Comparison of ENCODE assay signal across 1 cellular context in genomic region chr17:38467491-38467890, GRCh38.
A peak's percentile ranks its signal among the peaks of the same experiment; 100 is the strongest.
TF ChIP-seq lines count a peak whose summit lies in the region.

No MANE protein-coding gene starts in this region.

TF ChIP-seq in HepG2, 621 proteins besides CTCF, POLR2A, EP300 and RAD21 (continued from another document and continues in another):
- no peak for TF ChIP-seq ZBTB46 (CRISPR knock-in tag; IDR thresholded peaks at IDR 0.05; ENCODE audit: borderline replicate concordance)
- no peak for TF ChIP-seq ZNF101 (CRISPR knock-in tag; IDR thresholded peaks at IDR 0.05; ENCODE audit: borderline replicate concordance, low read depth)
- peak; percentile 83; the same call in 1 of the 2 replicates for TF ChIP-seq ATM (IDR thresholded peaks at IDR 0.05; ENCODE audit: borderline replicate concordance)
- no peak for TF ChIP-seq MYC (CRISPR knock-in tag; IDR thresholded peaks at IDR 0.05; ENCODE audit: borderline replicate concordance)
- TF ChIP-seq NFIB (CRISPR knock-in tag; IDR thresholded peaks at IDR 0.05; ENCODE audit: borderline replicate concordance), result no peak
- TF ChIP-seq FOXA1 (IDR thresholded peaks at IDR 0.05), result peak; percentile 36; the same call in 1 of the 2 replicates
- TF ChIP-seq FOXA1 (CRISPR knock-in tag; IDR thresholded peaks at IDR 0.05), result no peak
- TF ChIP-seq ARID5B (CRISPR knock-in tag; IDR thresholded peaks at IDR 0.05), result no peak
- TF ChIP-seq MLX (CRISPR knock-in tag; IDR thresholded peaks at IDR 0.05), result no peak
- TF ChIP-seq ISX (CRISPR knock-in tag; conservative IDR thresholded peaks at IDR 0.05), result no peak
- TF ChIP-seq FOXP1 (IDR thresholded peaks at IDR 0.05), result peak; percentile 42; the same call in 1 of the 2 replicates
- no peak for TF ChIP-seq FOXP1 (CRISPR knock-in tag; IDR thresholded peaks at IDR 0.05)
- TF ChIP-seq ZNF710 (CRISPR knock-in tag; IDR thresholded peaks at IDR 0.05; ENCODE audit: borderline replicate concordance), result 0 out of 2 replicates have a peak, but pooled peaks have one; percentile 33
- peak; percentile 51; the same call in 1 of the 2 replicates for TF ChIP-seq LCORL (IDR thresholded peaks at IDR 0.05)
- no peak for TF ChIP-seq LCORL (CRISPR knock-in tag; IDR thresholded peaks at IDR 0.05)
- no peak for TF ChIP-seq ZNF761 (CRISPR knock-in tag; conservative IDR thresholded peaks at IDR 0.05)
- TF ChIP-seq PTBP1 (IDR thresholded peaks at IDR 0.05; ENCODE audit: low read depth, low read length, poor library complexity, severe bottlenecking), result no peak
- no peak for TF ChIP-seq SIX4 (CRISPR knock-in tag; IDR thresholded peaks at IDR 0.05)
- no peak for TF ChIP-seq PHF20 (CRISPR knock-in tag; IDR thresholded peaks at IDR 0.05)
- no peak for TF ChIP-seq ZMAT5 (CRISPR knock-in tag; IDR thresholded peaks at IDR 0.05; ENCODE audit: borderline replicate concordance, low read depth)
- TF ChIP-seq ZNF569 (CRISPR knock-in tag; IDR thresholded peaks at IDR 0.05; ENCODE audit: borderline replicate concordance), result no peak
- TF ChIP-seq TFAP4 (IDR thresholded peaks at IDR 0.05; ENCODE audit: borderline replicate concordance, low read depth), result no peak
- TF ChIP-seq TFDP2 (CRISPR knock-in tag; IDR thresholded peaks at IDR 0.05), result no peak
- no peak for TF ChIP-seq ZNF616 (CRISPR knock-in tag; IDR thresholded peaks at IDR 0.05; ENCODE audit: low read depth)
- no peak for TF ChIP-seq TEAD3 (CRISPR knock-in tag; optimal IDR thresholded peaks at IDR 0.05; ENCODE audit: borderline replicate concordance)
- TF ChIP-seq THYN1 (CRISPR knock-in tag; IDR thresholded peaks at IDR 0.05; ENCODE audit: borderline replicate concordance, low read depth), result no peak
- TF ChIP-seq KLF6 (CRISPR knock-in tag; IDR thresholded peaks at IDR 0.05), result no peak
- TF ChIP-seq HIC2 (CRISPR knock-in tag; IDR thresholded peaks at IDR 0.05; ENCODE audit: low read depth), result no peak
- no peak for TF ChIP-seq ZSCAN22 (CRISPR knock-in tag; IDR thresholded peaks at IDR 0.05)
- TF ChIP-seq IRX3 (CRISPR knock-in tag; IDR thresholded peaks at IDR 0.05; ENCODE audit: borderline replicate concordance, low read depth), result no peak
- TF ChIP-seq ZNF281 (CRISPR knock-in tag; IDR thresholded peaks at IDR 0.05; ENCODE audit: borderline replicate concordance), result no peak
- no peak for TF ChIP-seq ZNF274 (CRISPR knock-in tag; IDR thresholded peaks at IDR 0.05)
- no peak for TF ChIP-seq GPBP1L1 (CRISPR knock-in tag; IDR thresholded peaks at IDR 0.05)
- TF ChIP-seq AHDC1 (CRISPR knock-in tag; IDR thresholded peaks at IDR 0.05; ENCODE audit: borderline replicate concordance), result no peak
- 0 out of 2 replicates have a peak, but pooled peaks have one; percentile 74 for TF ChIP-seq ARNT (IDR thresholded peaks at IDR 0.05)
